In genomic region chr7:24755096-24755495, GRCh38 we compare ENCODE assay signal across 14 cellular contexts. TPM values are rescaled to one million over a fixed set of nuclear protein-coding genes. Genes with fewer than 3 reads are reported as not detected.
DNase-seq lines count a peak whose midpoint lies in the region; ATAC-seq, FAIRE-seq and TF ChIP-seq lines count a peak whose summit lies in the region.
"Had no signal": no experiment of that assay in that cellular context is flagged by ENCODE, and none has a peak within 500 bp of the region (broad histone marks: within the 10 kb centered on the region; RNA-seq: fewer than 3 reads in every experiment).

No MANE protein-coding gene starts in this region.

- no peak for TF ChIP-seq CTCF in CD4-positive, alpha-beta T cell (IDR thresholded peaks at IDR 0.05)
- no peak for TF ChIP-seq CTCF in RWPE1 (conservative IDR thresholded peaks at IDR 0.05; ENCODE audit: low read depth)

- no peak overlapping the region for H3K27ac Mint-ChIP-seq in CD4-positive, alpha-beta T cell
- H3K27ac Mint-ChIP-seq in CD8-positive, alpha-beta memory T cell: peak overlapping the region in 1 of 8 donors; percentile 0

- CTCF ChIA-PET in CD4-positive, alpha-beta T cell (lab: Charles Lee): no interaction called here
- CTCF ChIA-PET in RWPE1 (lab: Yijun Ruan, JAX): interaction anchor here (0.6 kb wide), 1 partner anchor 1150 kb away, joined by 4 read pairs; no protein-coding TSS in a partner anchor
- CTCF ChIA-PET in CD8-positive, alpha-beta memory T cell (lab: Charles Lee): interaction anchor here (1.8 kb wide), 1 partner anchor 28 kb away, joined by 4 read pairs; no protein-coding TSS in a partner anchor

- H2BK12ac ChIP-seq in mesenchymal stem cell (ENCODE audit: low read length in 2 of 2): no peak overlapping the region

- H2BK120ac ChIP-seq in mesenchymal stem cell (ENCODE audit: low read depth, low read length): no peak overlapping the region

- no peaks in the 10 kb centered on the region for H3K9me3 Mint-ChIP-seq in CD4-positive, alpha-beta T cell
- H3K9me3 Mint-ChIP-seq in CD8-positive, alpha-beta memory T cell: no peaks in the 10 kb centered on the region

- H2AK5ac ChIP-seq in mesenchymal stem cell (ENCODE audit: low read length, severe bottlenecking): peak overlapping the region; percentile 3

- no peak for DNase-seq in CD4-positive, alpha-beta T cell
- DNase-seq in GM18507 (ENCODE audit: extremely low spot score, insufficient read length, low read depth): no peak
- peak; percentile 37 for DNase-seq in RWPE1 (ENCODE audit: low spot score)
- DNase-seq in mesenchymal stem cell: no peak
- DNase-seq in CD8-positive, alpha-beta memory T cell: no peak
- no peak for DNase-seq in DMS79 treated with DMSO at 0.1 percent for 48 hours (lab: John Stamatoyannopoulos, UW)
- no peak for DNase-seq in T-helper 9 cell
- DNase-seq: NCI-H2227 treated with DMSO at 0.1 percent for 48 hours; ovary; stimulated activated CD4-positive, alpha-beta T cell treated with anti-CD3 and anti-CD28 coated beads, Interleukin-1b, Interleukin-23, amount 100 ng/mL, for 48 hours; stimulated activated naive CD4-positive, alpha-beta T cell treated with Interleukin-2 at 50 U/mL for 16 hours had no signal

- H4K91ac ChIP-seq in mesenchymal stem cell (ENCODE audit: low read length): no peak overlapping the region

- intact Hi-C loops in CD4-positive, alpha-beta T cell (cut with DNase I, micrococcal nuclease): no loop called here

- no peak overlapping the region for H3K18ac ChIP-seq in mesenchymal stem cell (ENCODE audit: low read depth in 1 of 2, low read length in 2 of 2)

- H3K4me1 ChIP-seq in mesenchymal stem cell (ENCODE audit: control insufficient read depth, insufficient read depth, low read depth, low read length): peaks cover 13% of the 10 kb centered on the region
- peaks cover 10% of the 10 kb centered on the region for H3K4me1 ChIP-seq in CD8-positive, alpha-beta memory T cell (ENCODE audit: insufficient read depth, low read length)

- no peak overlapping the region for H3K27ac ChIP-seq in CD4-positive, alpha-beta T cell (ENCODE audit: low read depth, low read length)
- H3K27ac ChIP-seq in RWPE1: peak overlapping the region; percentile 97
- H3K27ac ChIP-seq in mesenchymal stem cell (ENCODE audit: low read length, poor library complexity, severe bottlenecking): peak overlapping the region; percentile 9
- H3K27ac ChIP-seq in CD8-positive, alpha-beta memory T cell (ENCODE audit: low read depth, low read length): no peak overlapping the region
- H3K27ac ChIP-seq: brain microvascular endothelial cell, HL-60, ovary had no signal

- peaks cover 37% of the 10 kb centered on the region for H3K27me3 Mint-ChIP-seq in CD4-positive, alpha-beta T cell
- H3K27me3 Mint-ChIP-seq in CD8-positive, alpha-beta memory T cell: peaks cover 51 to 73% of the 10 kb centered on the region in 2 donors

- no peaks in the 10 kb centered on the region for H3K9me3 ChIP-seq in CD4-positive, alpha-beta T cell (ENCODE audit: control insufficient read depth, low read length)
- H3K9me3 ChIP-seq in mesenchymal stem cell (ENCODE audit: control insufficient read depth, low read length): no peaks in the 10 kb centered on the region
- H3K9me3 ChIP-seq in CD8-positive, alpha-beta memory T cell (ENCODE audit: low read length): no peaks in the 10 kb centered on the region
- H3K9me3 ChIP-seq: ovary had no signal

- no peak overlapping the region for H3K14ac ChIP-seq in mesenchymal stem cell (ENCODE audit: low read length in 2 of 2)

- no peaks in the 10 kb centered on the region for H3K36me3 Mint-ChIP-seq in CD4-positive, alpha-beta T cell (ENCODE audit: low read depth)
- no peaks in the 10 kb centered on the region for H3K36me3 Mint-ChIP-seq in CD8-positive, alpha-beta memory T cell

- H3K4ac ChIP-seq in mesenchymal stem cell (ENCODE audit: low read depth in 1 of 2, low read length in 2 of 2): peak overlapping the region in 1 of 2 experiments; percentile 20

- no peaks in the 10 kb centered on the region for H3K36me3 ChIP-seq in mesenchymal stem cell (ENCODE audit: control insufficient read depth in 1 of 2, insufficient read depth in 2 of 2, low read depth in 1 of 2, low read length in 2 of 2)
- no peaks in the 10 kb centered on the region for H3K36me3 ChIP-seq in CD8-positive, alpha-beta memory T cell (ENCODE audit: insufficient read depth, low read length)
- H3K36me3 ChIP-seq: brain microvascular endothelial cell, ovary had no signal

- FAIRE-seq in GM18507 (lab: Jason Lieb, UNC): peak; percentile 69

- peaks cover 39% of the 10 kb centered on the region for H3K27me3 ChIP-seq in CD4-positive, alpha-beta T cell (ENCODE audit: control insufficient read depth, insufficient read depth, low read length)
- H3K27me3 ChIP-seq in mesenchymal stem cell (ENCODE audit: control insufficient read depth in 1 of 2, insufficient read depth in 1 of 2, low read length in 2 of 2): no peaks in the 10 kb centered on the region
- H3K27me3 ChIP-seq in CD8-positive, alpha-beta memory T cell (ENCODE audit: insufficient read depth, low read length, poor library complexity, severe bottlenecking): peaks cover 26% of the 10 kb centered on the region
- H3K27me3 ChIP-seq: brain microvascular endothelial cell, ovary had no signal

- no peak overlapping the region for H3K23ac ChIP-seq in mesenchymal stem cell (ENCODE audit: low read length in 2 of 2)

- no peak overlapping the region for H3K4me2 ChIP-seq in mesenchymal stem cell (ENCODE audit: low read length, poor library complexity, severe bottlenecking)

- H3K79me1 ChIP-seq in mesenchymal stem cell (replicated peaks; ENCODE audit: low read length, poor library complexity, severe bottlenecking): peaks cover 11% of the 10 kb centered on the region

- peak overlapping the region; percentile 2 for H3K4me3 Mint-ChIP-seq in CD4-positive, alpha-beta T cell
- H3K4me3 Mint-ChIP-seq in CD8-positive, alpha-beta memory T cell: peak overlapping the region in 2 of 7 donors; percentile 5 to 80

- no peak overlapping the region for H4K8ac ChIP-seq in mesenchymal stem cell (ENCODE audit: low read length)

- 78% methylated on average over 3 of the region's 3 CpGs for WGBS in mesenchymal stem cell

- H2BK5ac ChIP-seq in mesenchymal stem cell (ENCODE audit: low read depth, low read length, poor library complexity, severe bottlenecking): no peak overlapping the region

- H3K4me3 ChIP-seq in mesenchymal stem cell (ENCODE audit: insufficient read depth in 1 of 2, low read depth in 1 of 2, low read length in 2 of 2): no peak overlapping the region
- H3K4me3 ChIP-seq in CD8-positive, alpha-beta memory T cell (ENCODE audit: low read length): no peak overlapping the region
- H3K4me3 ChIP-seq: ovary had no signal

- no peak overlapping the region for H3K9ac ChIP-seq in mesenchymal stem cell (ENCODE audit: low read length)

- no peak overlapping the region for H2AFZ ChIP-seq in mesenchymal stem cell (ENCODE audit: low read depth, low read length)

- ATAC-seq in CD4-positive, alpha-beta T cell (ENCODE audit: poor library complexity): no peak
- no peak for ATAC-seq in GM19455 (IDR thresholded peaks at IDR 0.05; ENCODE audit: unreplicated experiment)

- POLR2A ChIA-PET in CD4-positive, alpha-beta T cell (lab: Charles Lee): no interaction called here
- POLR2A ChIA-PET in RWPE1 (lab: Yijun Ruan, JAX; ENCODE audit: low non-redundant PET): interaction anchor here (0.8 to 0.9 kb wide), 2 partner anchors 12 to 14 kb away, joined by 3 to 4 read pairs; no protein-coding TSS in a partner anchor
- POLR2A ChIA-PET in CD8-positive, alpha-beta memory T cell (lab: Charles Lee): no interaction called here

- H3K4me1 Mint-ChIP-seq in CD4-positive, alpha-beta T cell (ENCODE audit: low read depth): peaks cover 23% of the 10 kb centered on the region
- peaks cover 18 to 27% (median 22%) of the 10 kb centered on the region in 3 donors for H3K4me1 Mint-ChIP-seq in CD8-positive, alpha-beta memory T cell

- no peak overlapping the region for H2BK15ac ChIP-seq in mesenchymal stem cell (ENCODE audit: low read depth, poor library complexity, severe bottlenecking)

RNA-seq across cellular contexts. Expression of gene GSDME, which starts 2.2 kb away (rescaled TPM):
- total RNA-seq in CD4-positive, alpha-beta T cell: under 1 TPM in 1 of 2 experiments, not detected in 1; 0.19 TPM
- 21.3 TPM for polyA plus RNA-seq in mesenchymal stem cell (2013, experiment 1 of 2)
- polyA plus RNA-seq in mesenchymal stem cell (2013, experiment 2 of 2): 21.1 TPM
- 1 to 10 TPM; 3.7 to 3.9 TPM for total RNA-seq in CD8-positive, alpha-beta memory T cell
- polyA plus RNA-seq in CD8-positive, alpha-beta memory T cell: 0.26 TPM

Comparison
In these comparisons a context has a peak if more than half of its experiments do, and no peak if none do; other contexts are left out.
1. H3K27ac ChIP-seq: peak in RWPE1 (single experiment) and mesenchymal stem cell (single experiment); none in CD4-positive, alpha-beta T cell (single experiment) and CD8-positive, alpha-beta memory T cell (single experiment).